ENCODE assay signal across 18 cellular contexts in the genomic region with DNA sequence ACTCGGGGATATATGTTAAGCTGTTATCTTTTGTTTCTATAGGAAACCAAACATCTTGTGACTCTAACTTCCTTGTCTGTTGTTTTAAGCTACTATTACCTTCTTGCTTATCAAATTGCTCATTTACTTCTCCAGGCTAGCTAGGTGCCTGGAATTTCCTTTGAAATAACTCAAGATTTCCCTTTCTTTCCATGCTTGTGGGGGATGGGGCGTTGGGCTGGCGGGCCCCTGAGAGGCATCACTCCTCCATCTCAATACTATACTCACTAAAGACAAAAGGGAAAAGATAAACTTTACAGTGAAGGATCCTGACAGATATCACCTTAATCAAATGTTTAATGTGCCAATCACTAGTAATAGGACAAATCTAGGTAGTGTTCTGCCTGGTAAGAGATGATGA. TPM values are rescaled to one million over a fixed set of nuclear protein-coding genes. Genes with fewer than 3 reads are reported as not detected.
DNase-seq lines count a peak whose midpoint lies in the region; TF ChIP-seq lines count a peak whose summit lies in the region.
"Had no signal": no experiment of that assay in that cellular context is flagged by ENCODE, and none has a peak within 500 bp of the region (broad histone marks: within the 10 kb centered on the region; RNA-seq: fewer than 3 reads in every experiment).

No MANE protein-coding gene starts in this region.

- no peaks in the 10 kb centered on the region for H3F3A ChIP-seq in neural cell (ENCODE audit: insufficient read depth, low read length, poor library complexity, severe bottlenecking)

- no peak for TF ChIP-seq RAD21 in neural cell (conservative IDR thresholded peaks at IDR 0.05)

- H3K27me3 Mint-ChIP-seq in endothelial cell (ENCODE audit: unreplicated experiment), result peaks cover 2% of the 10 kb centered on the region
- no peaks in the 10 kb centered on the region for H3K27me3 Mint-ChIP-seq in activated CD4-positive, alpha-beta memory T cell treated with anti-CD3 and anti-CD28 coated beads, Interleukin-2, amount 10 ng/mL, durations not matched to agents 7 days and 5 days

- no peaks in the 10 kb centered on the region for H3K36me3 Mint-ChIP-seq in endothelial cell (ENCODE audit: low read depth, unreplicated experiment)
- no peaks in the 10 kb centered on the region for H3K36me3 Mint-ChIP-seq in activated CD4-positive, alpha-beta memory T cell treated with anti-CD3 and anti-CD28 coated beads, Interleukin-2, amount 10 ng/mL, durations not matched to agents 7 days and 5 days (ENCODE audit: low read depth)
- H3K36me3 Mint-ChIP-seq: CD4-positive, CD25-positive, alpha-beta regulatory T cell; CD8-positive, alpha-beta T cell had no signal

- H3K4me1 ChIP-seq in HUES6 (ENCODE audit: control insufficient read depth, insufficient read depth, low read length), result peaks cover 37% of the 10 kb centered on the region; the same call in 1 of the 2 replicates

- peak overlapping the region; percentile 22 for H3K9ac ChIP-seq in HUES6 (ENCODE audit: low read length)
- no peak overlapping the region for H3K9ac ChIP-seq in neural cell (ENCODE audit: low read length)

- DNase-seq in endothelial cell (ENCODE audit: low spot score) (no peak), HT-29 (ENCODE audit: low spot score) (no peak), COR-L47 (lab: John Stamatoyannopoulos, UW) (no peak)
- DNase-seq in activated CD4-positive, alpha-beta memory T cell treated with anti-CD3 and anti-CD28 coated beads, Interleukin-2, amount 10 ng/mL, durations not matched to agents 7 days and 5 days, result no peak
- DNase-seq: CD4-positive, CD25-positive, alpha-beta regulatory T cell; CD8-positive, alpha-beta T cell; DMS 273 treated with DMSO at 0.1 percent for 48 hours; DMS79; EL; GDM1; GOT3; HCEC 1CT had no signal

- H3K79me2 ChIP-seq in neural cell (replicated peaks; ENCODE audit: insufficient read depth, low read length), result no peaks in the 10 kb centered on the region

- H3K27me3 ChIP-seq in HUES6 (ENCODE audit: control insufficient read depth, insufficient read depth, low read length) (no peaks in the 10 kb centered on the region), neural cell (ENCODE audit: insufficient read depth, low read depth, low read length) (no peaks in the 10 kb centered on the region)

- H3K4me3 ChIP-seq in HUES6 (ENCODE audit: low read depth, low read length) (no peak overlapping the region), neural cell (ENCODE audit: low read length) (no peak overlapping the region)
- H3K4me3 ChIP-seq: GM12878 had no signal

- peaks cover 36% of the 10 kb centered on the region for H3K4me1 Mint-ChIP-seq in endothelial cell (ENCODE audit: unreplicated experiment)
- H3K4me1 Mint-ChIP-seq in activated CD4-positive, alpha-beta memory T cell treated with anti-CD3 and anti-CD28 coated beads, Interleukin-2, amount 10 ng/mL, durations not matched to agents 7 days and 5 days, result no peaks in the 10 kb centered on the region
- H3K4me1 Mint-ChIP-seq: CD4-positive, CD25-positive, alpha-beta regulatory T cell had no signal

- H3K4me3 Mint-ChIP-seq in endothelial cell (ENCODE audit: unreplicated experiment), result no peak overlapping the region
- H3K4me3 Mint-ChIP-seq in activated CD4-positive, alpha-beta memory T cell treated with anti-CD3 and anti-CD28 coated beads, Interleukin-2, amount 10 ng/mL, durations not matched to agents 7 days and 5 days, result no peak overlapping the region
- H3K4me3 Mint-ChIP-seq: CD4-positive, CD25-positive, alpha-beta regulatory T cell; CD8-positive, alpha-beta T cell had no signal

- no peak overlapping the region for H2AFZ ChIP-seq in neural cell (ENCODE audit: low read depth, low read length)

- TF ChIP-seq CTCF in endothelial cell (IDR thresholded peaks at IDR 0.05; ENCODE audit: unreplicated experiment) (no peak), neural cell (IDR thresholded peaks at IDR 0.05; ENCODE audit: poor library complexity, severe bottlenecking) (no peak)

- H3K4me2 ChIP-seq in neural cell (ENCODE audit: low read length), result no peak overlapping the region

- no peaks in the 10 kb centered on the region for H4K20me1 ChIP-seq in neural cell (ENCODE audit: insufficient read depth)

- H3K27ac Mint-ChIP-seq in endothelial cell (ENCODE audit: unreplicated experiment), result peak overlapping the region; percentile 77
- H3K27ac Mint-ChIP-seq in activated CD4-positive, alpha-beta memory T cell treated with anti-CD3 and anti-CD28 coated beads, Interleukin-2, amount 10 ng/mL, durations not matched to agents 7 days and 5 days, result no peak overlapping the region
- H3K27ac Mint-ChIP-seq: CD4-positive, CD25-positive, alpha-beta regulatory T cell; CD8-positive, alpha-beta T cell had no signal

- CTCF ChIA-PET in activated CD4-positive, alpha-beta memory T cell treated with anti-CD3 and anti-CD28 coated beads, Interleukin-2, amount 10 ng/mL, durations not matched to agents 7 days and 5 days (lab: Charles Lee), result no interaction called here

- TF ChIP-seq EP300 in neural cell (conservative IDR thresholded peaks at IDR 0.05; ENCODE audit: poor library complexity, severe bottlenecking), result peak; percentile 59

- no peaks in the 10 kb centered on the region for H3K9me2 ChIP-seq in neural cell (ENCODE audit: insufficient read depth, low read length)

- H3K9me3 Mint-ChIP-seq in endothelial cell (ENCODE audit: unreplicated experiment), result no peaks in the 10 kb centered on the region
- H3K9me3 Mint-ChIP-seq in activated CD4-positive, alpha-beta memory T cell treated with anti-CD3 and anti-CD28 coated beads, Interleukin-2, amount 10 ng/mL, durations not matched to agents 7 days and 5 days, result no peaks in the 10 kb centered on the region
- H3K9me3 Mint-ChIP-seq: CD8-positive, alpha-beta T cell had no signal

- H3K36me3 ChIP-seq in HUES6 (ENCODE audit: control insufficient read depth, insufficient read depth, low read length), result no peaks in the 10 kb centered on the region
- H3K36me3 ChIP-seq in neural cell (ENCODE audit: insufficient read depth, low read length), result no peaks in the 10 kb centered on the region

- POLR2A ChIA-PET in activated CD4-positive, alpha-beta memory T cell treated with anti-CD3 and anti-CD28 coated beads, Interleukin-2, amount 10 ng/mL, durations not matched to agents 7 days and 5 days (lab: Charles Lee), result no interaction called here

- H3K9me3 ChIP-seq in HUES6 (ENCODE audit: control insufficient read depth, insufficient read depth, low read depth, low read length), result no peaks in the 10 kb centered on the region
- no peaks in the 10 kb centered on the region for H3K9me3 ChIP-seq in neural cell (ENCODE audit: low read length)

- H3K27ac ChIP-seq in HUES6 (ENCODE audit: low read depth, low read length) (peak overlapping the region; percentile 61; the same call in 1 of the 2 replicates), neural cell (ENCODE audit: low read length) (peak overlapping the region; percentile 30)
- H3K27ac ChIP-seq: C4-2B had no signal

TF ChIP-seq in neural cell, 6 proteins besides CTCF, POLR2A, EP300 and RAD21:
- TF ChIP-seq, protein P1, sequence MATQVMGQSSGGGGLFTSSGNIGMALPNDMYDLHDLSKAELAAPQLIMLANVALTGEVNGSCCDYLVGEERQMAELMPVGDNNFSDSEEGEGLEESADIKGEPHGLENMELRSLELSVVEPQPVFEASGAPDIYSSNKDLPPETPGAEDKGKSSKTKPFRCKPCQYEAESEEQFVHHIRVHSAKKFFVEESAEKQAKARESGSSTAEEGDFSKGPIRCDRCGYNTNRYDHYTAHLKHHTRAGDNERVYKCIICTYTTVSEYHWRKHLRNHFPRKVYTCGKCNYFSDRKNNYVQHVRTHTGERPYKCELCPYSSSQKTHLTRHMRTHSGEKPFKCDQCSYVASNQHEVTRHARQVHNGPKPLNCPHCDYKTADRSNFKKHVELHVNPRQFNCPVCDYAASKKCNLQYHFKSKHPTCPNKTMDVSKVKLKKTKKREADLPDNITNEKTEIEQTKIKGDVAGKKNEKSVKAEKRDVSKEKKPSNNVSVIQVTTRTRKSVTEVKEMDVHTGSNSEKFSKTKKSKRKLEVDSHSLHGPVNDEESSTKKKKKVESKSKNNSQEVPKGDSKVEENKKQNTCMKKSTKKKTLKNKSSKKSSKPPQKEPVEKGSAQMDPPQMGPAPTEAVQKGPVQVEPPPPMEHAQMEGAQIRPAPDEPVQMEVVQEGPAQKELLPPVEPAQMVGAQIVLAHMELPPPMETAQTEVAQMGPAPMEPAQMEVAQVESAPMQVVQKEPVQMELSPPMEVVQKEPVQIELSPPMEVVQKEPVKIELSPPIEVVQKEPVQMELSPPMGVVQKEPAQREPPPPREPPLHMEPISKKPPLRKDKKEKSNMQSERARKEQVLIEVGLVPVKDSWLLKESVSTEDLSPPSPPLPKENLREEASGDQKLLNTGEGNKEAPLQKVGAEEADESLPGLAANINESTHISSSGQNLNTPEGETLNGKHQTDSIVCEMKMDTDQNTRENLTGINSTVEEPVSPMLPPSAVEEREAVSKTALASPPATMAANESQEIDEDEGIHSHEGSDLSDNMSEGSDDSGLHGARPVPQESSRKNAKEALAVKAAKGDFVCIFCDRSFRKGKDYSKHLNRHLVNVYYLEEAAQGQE (IDR thresholded peaks at IDR 0.05; ENCODE audit: borderline replicate concordance), result peak; percentile 83
- TF ChIP-seq SMC3 (conservative IDR thresholded peaks at IDR 0.05; ENCODE audit: poor library complexity), result no peak
TF ChIP-seq in neural cell: peak in this region for 1.

RNA-seq across cellular contexts. Expression of a gene that starts 34.7 kb away (rescaled TPM):
- 11.4 TPM for total RNA-seq in endothelial cell (ENCODE audit: unreplicated experiment)
- polyA plus RNA-seq in neural cell, result 3.0 and 4.1 TPM in 2 replicates
- 4.9 and 6.7 TPM in 2 replicates for polyA minus RNA-seq in neural cell
- total RNA-seq in activated CD4-positive, alpha-beta memory T cell treated with anti-CD3 and anti-CD28 coated beads, Interleukin-2, amount 10 ng/mL, durations not matched to agents 7 days and 5 days, result not detected
- not detected in 2 replicates for total RNA-seq in HT-29 (2014; rRNA removed; shearing (Covaris generic))
- total RNA-seq: A172; CD4-positive, CD25-positive, alpha-beta regulatory T cell; CD8-positive, alpha-beta T cell; GM12878 had no signal
- polyA plus RNA-seq: BJ; CD4-positive, CD25-positive, alpha-beta regulatory T cell; GM12878 had no signal

Comparison
In these comparisons a context has a peak if more than half of its experiments do, and no peak if none do; other contexts are left out.
1. RNA of a gene that starts 34.7 kb away (total RNA-seq): 11.4 TPM in endothelial cell (single experiment); not detected in activated CD4-positive, alpha-beta memory T cell treated with anti-CD3 and anti-CD28 coated beads, Interleukin-2, amount 10 ng/mL, durations not matched to agents 7 days and 5 days and not detected in HT-29; every median in the first group is over 10 times any median in the second.